11 cellular contexts compared by ENCODE assay signal in genomic region chr1:9766759-9767442, GRCh38. TPM values are rescaled to one million over a fixed set of nuclear protein-coding genes. Genes with fewer than 3 reads are reported as not detected.
DNase-seq lines count a peak whose midpoint lies in the region; ATAC-seq and TF ChIP-seq lines count a peak whose summit lies in the region.
"Had no signal": no experiment of that assay in that cellular context is flagged by ENCODE, and none has a peak within 500 bp of the region (broad histone marks: within the 10 kb centered on the region; RNA-seq: fewer than 3 reads in every experiment).

No MANE protein-coding gene starts in this region.

- H3K4me3 ChIP-seq in Panc1 (ENCODE audit: low read depth in 2 of 2, low read length in 2 of 2), result no peak overlapping the region
- H3K4me3 ChIP-seq in epithelial cell of proximal tubule (ENCODE audit: low read depth, low read length), result no peak overlapping the region

- POLR2A ChIA-PET in Panc1 (lab: Charles Lee), result no interaction called here

- BruUV-seq in Panc1 (replicated peaks; lab: Mats Ljungman, UMichigan), result no TSS peak

- peak; percentile 81 for ATAC-seq in Panc1
- ATAC-seq in stimulated activated naive B cell treated with anti-CD40 and anti-IgM and Interleukin-4, amounts not matched to agents 10 μg/mL and 1 μg/mL and 100 μg/mL, for 72 hours (replicated peaks), result no peak

- TF ChIP-seq CTCF in Panc1 (IDR thresholded peaks at IDR 0.05) (no peak), epithelial cell of proximal tubule (conservative IDR thresholded peaks at IDR 0.05; ENCODE audit: low read depth, low read length) (no peak)

- H3K27me3 Mint-ChIP-seq in stimulated activated naive B cell treated with anti-CD40 and anti-IgM and Interleukin-4, amounts not matched to agents 10 μg/mL and 1 μg/mL and 100 μg/mL, for 72 hours, result no peaks in the 10 kb centered on the region

- no peaks in the 10 kb centered on the region for H3K9me3 Mint-ChIP-seq in stimulated activated naive B cell treated with anti-CD40 and anti-IgM and Interleukin-4, amounts not matched to agents 10 μg/mL and 1 μg/mL and 100 μg/mL, for 72 hours

- CTCF ChIA-PET in Panc1 (lab: Charles Lee), result no interaction called here

- DNase-seq in Caki2 (ENCODE audit: low read depth), result peak; percentile 86
- peak; percentile 35 for DNase-seq in Panc1 (ENCODE audit: low read depth, low spot score)
- DNase-seq in epithelial cell of proximal tubule (ENCODE audit: low read depth), result peak; percentile 99
- DNase-seq in putamen (ENCODE audit: low spot score), result peak; percentile 56
- no peak for DNase-seq in stimulated activated naive CD4-positive, alpha-beta T cell (lab: John Stamatoyannopoulos, UW)
- no peak for DNase-seq in stimulated activated naive B cell treated with anti-CD40 and anti-IgM and Interleukin-4, amounts not matched to agents 10 μg/mL and 1 μg/mL and 100 μg/mL, for 72 hours
- DNase-seq in G401 (ENCODE audit: low spot score), result no peak
- DNase-seq in hippocampal formation (lab: John Stamatoyannopoulos, UW), result no peak
- DNase-seq: activated CD4-positive, alpha-beta T cell treated with anti-CD3 and anti-CD28 coated beads, Interleukin-2, amount 50 U/mL, for 4 hours; GF-D8; stimulated activated CD4-positive, alpha-beta T cell treated with anti-CD3 and anti-CD28 coated beads, Interleukin-2, amount 100 ng/mL, for 48 hours had no signal

- H3K4me1 ChIP-seq in Panc1 (ENCODE audit: control insufficient read depth, insufficient read depth, low read length), result peaks cover 11% of the 10 kb centered on the region

- H3K36me3 Mint-ChIP-seq in stimulated activated naive B cell treated with anti-CD40 and anti-IgM and Interleukin-4, amounts not matched to agents 10 μg/mL and 1 μg/mL and 100 μg/mL, for 72 hours, result peaks cover 14 to 25% of the 10 kb centered on the region in 2 donors

- no peaks in the 10 kb centered on the region for H3K36me3 ChIP-seq in Panc1 (ENCODE audit: control insufficient read depth, insufficient read depth, low read length)

- H3K4me3 Mint-ChIP-seq in stimulated activated naive B cell treated with anti-CD40 and anti-IgM and Interleukin-4, amounts not matched to agents 10 μg/mL and 1 μg/mL and 100 μg/mL, for 72 hours, result no peak overlapping the region

- H3K27ac Mint-ChIP-seq in stimulated activated naive B cell treated with anti-CD40 and anti-IgM and Interleukin-4, amounts not matched to agents 10 μg/mL and 1 μg/mL and 100 μg/mL, for 72 hours, result no peak overlapping the region

- peaks cover 11 to 14% of the 10 kb centered on the region in 2 donors for H3K4me1 Mint-ChIP-seq in stimulated activated naive B cell treated with anti-CD40 and anti-IgM and Interleukin-4, amounts not matched to agents 10 μg/mL and 1 μg/mL and 100 μg/mL, for 72 hours

- no peaks in the 10 kb centered on the region for H3K9me3 ChIP-seq in Panc1 (ENCODE audit: control insufficient read depth, insufficient read depth, low read depth, low read length)

- H3K27me3 ChIP-seq in Panc1 (ENCODE audit: control insufficient read depth, insufficient read depth, low read length), result no peaks in the 10 kb centered on the region

- in situ Hi-C loops in Caki2 (cut with HindIII; ENCODE audit: low pct_unique_long_range_greater_than_20kb, low sequenced_read_pairs) (no loop called here), Panc1 (cut with HindIII; ENCODE audit: low pct_unique_long_range_greater_than_20kb, low sequenced_read_pairs) (no loop called here), G401 (cut with HindIII; ENCODE audit: low sequenced_read_pairs) (no loop called here)

- intact Hi-C loops in Panc1 (cut with micrococcal nuclease; ENCODE audit: unreplicated experiment), result no loop called here

- H3K27ac ChIP-seq in Panc1 (ENCODE audit: low read length), result no peak overlapping the region; the same call in 1 of the 2 replicates

RNA-seq across cellular contexts. Expression of gene CLSTN1, which starts 56.9 kb away (rescaled TPM):
- 144 and 149 TPM in 2 replicates for total RNA-seq in Caki2 (2014; rRNA removed; shearing (Covaris generic); ENCODE audit: low replicate concordance)
- total RNA-seq in Panc1 (2021; ENCODE audit: unreplicated experiment) (143 TPM), epithelial cell of proximal tubule (79.7 and 87.5 TPM in 2 replicates)
- polyA plus RNA-seq in Panc1 (2012; ENCODE audit: insufficient read length), result 184 TPM
- total RNA-seq in G401 (2014; rRNA removed; shearing (Covaris generic)), result 136 and 175 TPM in 2 replicates

Comparison
In these comparisons a context has a peak if more than half of its experiments do, and no peak if none do; other contexts are left out.
1. DNase-seq: peak in Caki2 (single experiment), Panc1 (single experiment), epithelial cell of proximal tubule (single experiment) and putamen (single experiment); none in stimulated activated naive CD4-positive, alpha-beta T cell (0 of 6), stimulated activated naive B cell treated with anti-CD40 and anti-IgM and Interleukin-4, amounts not matched to agents 10 μg/mL and 1 μg/mL and 100 μg/mL, for 72 hours (single experiment), G401 (single experiment) and hippocampal formation (0 of 2).